19 cellular contexts compared by ENCODE assay signal in the genomic region with DNA sequence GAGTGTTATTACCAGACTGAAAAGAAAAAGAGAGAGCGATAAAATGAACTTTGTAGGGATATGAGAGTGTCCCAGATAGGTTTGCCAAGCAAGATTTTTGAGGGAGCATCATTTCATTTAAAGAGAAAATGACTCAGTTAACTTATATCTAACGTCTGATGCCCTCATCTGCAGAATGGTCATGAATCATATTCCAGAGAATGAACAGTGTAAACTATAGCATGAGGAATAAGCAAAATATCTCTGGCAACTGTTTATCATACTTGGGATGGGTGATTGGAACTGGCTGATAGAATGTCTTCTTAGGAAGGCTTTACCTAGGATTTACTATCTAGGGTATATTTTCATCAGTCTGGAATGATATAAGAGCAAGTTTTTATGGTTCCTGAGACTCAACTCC.
"Had no signal": no experiment of that assay in that cellular context is flagged by ENCODE, and none has a peak within 500 bp of the region (broad histone marks: within the 10 kb centered on the region; RNA-seq: fewer than 3 reads in every experiment).

No MANE protein-coding gene starts in this region.

- FAIRE-seq: TTC549 had no signal

- H3K27me3 ChIP-seq: neutrophil had no signal

- H3K36me3 ChIP-seq: neutrophil had no signal

- H3K4me3 ChIP-seq: dorsolateral prefrontal cortex had no signal

- H3K9me3 ChIP-seq: neutrophil had no signal

- DNase-seq: activated B cell treated with CpG ODN at 0.5 μM for 24 hours; activated CD4-positive, alpha-beta T cell treated with anti-CD3 and anti-CD28 coated beads for 48 hours; activated CD8-positive, alpha-beta T cell treated with anti-CD3 and anti-CD28 coated beads for 36 hours; activated gamma-delta T cell; activated T-cell treated with anti-CD3 and anti-CD28 coated beads, Interleukin-2, amount 50 U/mL, for 48 hours; dorsolateral prefrontal cortex; endodermal cell; erythroblast; hypothalamus; left ventricle myocardium superior; mesendoderm; natural killer cell; posterior cingulate gyrus; retina; stimulated activated CD4-positive, alpha-beta T cell treated with anti-CD3 and anti-CD28 coated beads, Interleukin-4, amount 100 ng/mL, for 4 hours; stimulated activated CD8-positive, alpha-beta memory T cell treated with anti-CD3 and anti-CD28 coated beads, Interleukin-4, amount 100 ng/mL, for 48 hours; stimulated activated naive CD4-positive, alpha-beta T cell treated with Interleukin-2 at 50 U/mL for 16 hours had no signal
